ENCODE assay signal across 8 cellular contexts in genomic region chr9:2159521-2160417, GRCh38.
A peak's percentile ranks its signal among the peaks of the same experiment; 100 is the strongest.
DNase-seq lines count a peak whose midpoint lies in the region; ATAC-seq, FAIRE-seq and TF ChIP-seq lines count a peak whose summit lies in the region.

No MANE protein-coding gene starts in this region.

- peak overlapping the region; percentile 100 for H3K4me2 ChIP-seq in endothelial cell of umbilical vein (ENCODE audit: insufficient read depth, low read length)

- BruUV-seq in endothelial cell of umbilical vein (replicated peaks; lab: Mats Ljungman, UMichigan) = TSS peak; percentile 9

- POLR2A ChIA-PET in endothelial cell of umbilical vein (lab: Charles Lee) = no interaction called here

- TF ChIP-seq POLR2A in endothelial cell of umbilical vein (IDR thresholded peaks at IDR 0.05; ENCODE audit: low read depth, low read length) = peak; percentile 28

- H4K20me1 ChIP-seq in endothelial cell of umbilical vein (replicated peaks; ENCODE audit: control insufficient read depth, extremely low read depth, insufficient read depth, low read length) = no peaks in the 10 kb centered on the region

- FAIRE-seq in GM19239 (lab: Jason Lieb, UNC) = peak; percentile 71
- FAIRE-seq in endothelial cell of umbilical vein (lab: Jason Lieb, UNC) = peak; percentile 44

- H3K27me3 ChIP-seq in endothelial cell of umbilical vein (ENCODE audit: control insufficient read depth in 2 of 2, insufficient read depth in 2 of 2, low read length in 2 of 2) = no peaks in the 10 kb centered on the region

- peak overlapping the region; percentile 98 for H2AFZ ChIP-seq in endothelial cell of umbilical vein (ENCODE audit: low read depth, low read length)

- CTCF ChIA-PET in endothelial cell of umbilical vein (lab: Charles Lee) = interaction anchor here (0.6 to 4.0 kb wide), 11 partner anchors 12 to 569 kb away, joined by 3 to 18 read pairs (median 3); no protein-coding TSS in a partner anchor

- dilution Hi-C loops in endothelial cell of umbilical vein (cut with MboI; ENCODE audit: extremely low pct_ligation_motif_present, low sequenced_read_pairs) = no loop called here

- H3K9me1 ChIP-seq in endothelial cell of umbilical vein (replicated peaks; ENCODE audit: control insufficient read depth, extremely low read depth, insufficient read depth, low read length) = no peaks in the 10 kb centered on the region

- H3K27ac ChIP-seq in endothelial cell of umbilical vein (ENCODE audit: insufficient read depth, low read depth, low read length) = peak overlapping the region; percentile 79

- H3K9me3 Mint-ChIP-seq in neural crest cell = no peaks in the 10 kb centered on the region

- H3K27ac Mint-ChIP-seq in neural crest cell (ENCODE audit: unreplicated experiment) = peak overlapping the region; percentile 21

- no peaks in the 10 kb centered on the region for H3K27me3 Mint-ChIP-seq in neural crest cell (ENCODE audit: low read depth)

- DNase-seq in GM19239 (ENCODE audit: insufficient read length, low spot score) = no peak
- peak; percentile 6 for DNase-seq in RPMI8226
- DNase-seq in endothelial cell of umbilical vein (ENCODE audit: low read depth, low spot score) = peak; percentile 70
- no peak for DNase-seq in neural crest cell (ENCODE audit: low read depth, low spot score)
- DNase-seq in DMS 273 treated with DMSO at 0.1 percent for 48 hours (lab: John Stamatoyannopoulos, UW) = no peak
- no peak for DNase-seq in middle frontal gyrus (ENCODE audit: extremely low spot score, low spot score)

- intact Hi-C loops in endothelial cell of umbilical vein (cut with micrococcal nuclease) = loop anchor here (2.0 to 10.0 kb wide), 3 partner anchors 33 to 685 kb away; partner anchors contain the start of genes PUM3 and VLDLR

- peak overlapping the region; percentile 56 for H3K4me3 Mint-ChIP-seq in neural crest cell

- no peak for TF ChIP-seq CTCF in endothelial cell of umbilical vein (IDR thresholded peaks at IDR 0.05; ENCODE audit: extremely low read depth in 1 of 2, insufficient read depth in 1 of 2, low read depth in 1 of 2, low read length in 2 of 2)
- no peak for TF ChIP-seq CTCF in neural crest cell (conservative IDR thresholded peaks at IDR 0.05)

- peaks cover 67% of the 10 kb centered on the region for H3K4me1 Mint-ChIP-seq in neural crest cell

- H3K36me3 Mint-ChIP-seq in neural crest cell (ENCODE audit: low read depth) = peaks cover 4% of the 10 kb centered on the region

- no peaks in the 10 kb centered on the region for H3K9me3 ChIP-seq in endothelial cell of umbilical vein (replicated peaks; ENCODE audit: control insufficient read depth, insufficient read depth, low read length)

- no peaks in the 10 kb centered on the region for H3K36me3 ChIP-seq in endothelial cell of umbilical vein (ENCODE audit: control insufficient read depth in 2 of 2, extremely low read depth in 1 of 2, insufficient read depth in 2 of 2, low read length in 2 of 2)

- H3K4me3 ChIP-seq in endothelial cell of umbilical vein (replicated peaks in 1 of 3; ENCODE audit: insufficient read depth in 1 of 3, low read depth in 1 of 3, low read length in 3 of 3) = peak overlapping the region; percentile 20 to 76 (median 23)

- no peak for ATAC-seq in HG03196 (IDR thresholded peaks at IDR 0.05; ENCODE audit: unreplicated experiment)
- no peak for ATAC-seq in HG03135 (IDR thresholded peaks at IDR 0.05; ENCODE audit: unreplicated experiment)

- peak overlapping the region; percentile 83 for H3K9ac ChIP-seq in endothelial cell of umbilical vein (replicated peaks; ENCODE audit: extremely low read depth, insufficient read depth, low read length)

- H3K79me2 ChIP-seq in endothelial cell of umbilical vein (ENCODE audit: control insufficient read depth, insufficient read depth, low read length) = peaks cover 6% of the 10 kb centered on the region

- H3K4me1 ChIP-seq in endothelial cell of umbilical vein (ENCODE audit: control insufficient read depth, extremely low read depth, insufficient read depth, low read length) = peaks cover 26% of the 10 kb centered on the region

TF ChIP-seq in endothelial cell of umbilical vein, 7 proteins besides CTCF, POLR2A, EP300 and RAD21:
- TF ChIP-seq MAX (IDR thresholded peaks at IDR 0.05; ENCODE audit: insufficient read depth, insufficient read length) = no peak
- TF ChIP-seq EZH2 (IDR thresholded peaks at IDR 0.05; ENCODE audit: borderline replicate concordance, low read depth, low read length, severe bottlenecking) = no peak
- no peak for TF ChIP-seq POLR2AphosphoS5 (IDR thresholded peaks at IDR 0.05; ENCODE audit: insufficient read depth, low read depth, low read length)
- no peak for TF ChIP-seq GATA2 (IDR thresholded peaks at IDR 0.05; ENCODE audit: insufficient read depth, insufficient read length, low read depth, low read length)
- TF ChIP-seq MYC (IDR thresholded peaks at IDR 0.05; ENCODE audit: low read depth, low read length) = no peak

Comparison
In these comparisons a context has a peak if more than half of its experiments do, and no peak if none do; other contexts are left out.
1. DNase-seq: peak in RPMI8226 (single experiment) and endothelial cell of umbilical vein (single experiment); none in GM19239 (single experiment), neural crest cell (single experiment), DMS 273 treated with DMSO at 0.1 percent for 48 hours (single experiment) and middle frontal gyrus (single experiment).